Comparison of ENCODE assay signal across 13 cellular contexts in the genomic region with DNA sequence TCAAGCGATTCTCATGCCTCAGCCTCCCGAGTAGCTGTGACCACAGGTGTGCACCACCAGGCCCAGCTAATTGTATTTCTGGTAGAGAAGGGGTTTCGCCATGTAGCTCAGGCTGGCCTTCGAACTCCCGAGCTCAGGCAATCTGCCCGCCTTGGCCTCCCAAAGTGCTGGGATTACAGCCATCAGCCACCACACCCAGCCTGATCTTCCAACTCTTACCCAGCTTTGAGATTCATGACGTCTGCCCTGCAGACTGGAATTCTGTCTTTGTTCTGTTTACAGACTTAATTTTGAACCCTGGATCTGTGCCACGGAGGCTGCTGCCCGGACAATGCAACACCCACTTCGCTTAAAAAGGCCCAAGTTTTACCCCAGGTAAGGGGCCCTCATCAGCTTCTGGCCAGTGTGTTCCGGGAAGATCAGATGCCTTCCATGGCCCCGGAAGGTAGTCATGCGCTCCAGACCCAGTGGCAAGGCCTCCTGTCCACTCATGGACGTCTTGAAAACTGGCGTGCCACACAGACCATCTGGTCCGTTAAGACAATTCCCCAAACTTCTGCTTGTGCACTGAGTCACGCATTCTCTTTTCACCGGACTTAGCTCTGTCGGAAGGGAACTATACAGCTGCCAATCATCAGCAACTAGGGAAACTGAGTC. TPM values are rescaled to one million over a fixed set of nuclear protein-coding genes. Genes with fewer than 3 reads are reported as not detected.
DNase-seq lines count a peak whose midpoint lies in the region; ATAC-seq and TF ChIP-seq lines count a peak whose summit lies in the region.
"Had no signal": no experiment of that assay in that cellular context is flagged by ENCODE, and none has a peak within 500 bp of the region (broad histone marks: within the 10 kb centered on the region; RNA-seq: fewer than 3 reads in every experiment).

No MANE protein-coding gene starts in this region.

- no peaks in the 10 kb centered on the region for H3K9me2 ChIP-seq in Karpas-422 (replicated peaks; ENCODE audit: insufficient read depth, low read length)

- H3K4me3 ChIP-seq in ACC112 (ENCODE audit: low read depth, low read length): no peak overlapping the region
- no peak overlapping the region for H3K4me3 ChIP-seq in psoas muscle
- H3K4me3 ChIP-seq in Karpas-422 (ENCODE audit: low read length): no peak overlapping the region

- CTCF ChIA-PET in GM10248 (lab: Yijun Ruan, JAX): interaction anchor here (1.1 kb wide), 1 partner anchor 9 kb away, joined by 3 read pairs; no protein-coding TSS in a partner anchor

- peaks cover 12% of the 10 kb centered on the region for H3K27me3 Mint-ChIP-seq in glutamatergic neuron (ENCODE audit: unreplicated experiment)

- H2AFZ ChIP-seq in ACC112 (ENCODE audit: low read length, unreplicated experiment) (no peak overlapping the region), Karpas-422 (ENCODE audit: low read length) (no peak overlapping the region)

- intact Hi-C loops in psoas muscle (cut with DNase I): no loop called here

- H3K4me2 ChIP-seq in Karpas-422 (ENCODE audit: low read depth, low read length, poor library complexity, severe bottlenecking): no peak overlapping the region

- H3K36me3 ChIP-seq in ACC112 (ENCODE audit: insufficient read depth, low read length) (0 out of 2 replicates have a peak, but pooled peaks cover 7% of the 10 kb centered on the region), psoas muscle (ENCODE audit: insufficient read depth in 1 of 2, low read depth in 1 of 2) (no peaks in the 10 kb centered on the region), Karpas-422 (ENCODE audit: insufficient read depth, low read length) (no peaks in the 10 kb centered on the region)

- no peak overlapping the region for H3K9ac ChIP-seq in Karpas-422 (ENCODE audit: low read length)

- H3K9me3 Mint-ChIP-seq in glutamatergic neuron (ENCODE audit: unreplicated experiment): peaks cover 11% of the 10 kb centered on the region

- peaks cover 14% of the 10 kb centered on the region for H3K36me3 Mint-ChIP-seq in glutamatergic neuron (ENCODE audit: unreplicated experiment)
- H3K36me3 Mint-ChIP-seq: naive thymus-derived CD8-positive, alpha-beta T cell had no signal

- TF ChIP-seq CTCF in glutamatergic neuron (IDR thresholded peaks at IDR 0.05; ENCODE audit: partially characterized antibody, unreplicated experiment) (no peak), psoas muscle (IDR thresholded peaks at IDR 0.05) (no peak), GM10248 (IDR thresholded peaks at IDR 0.05; ENCODE audit: control extremely low read depth, extremely low read depth, low read depth, missing control alignments) (no peak)

- H3K9me3 ChIP-seq in psoas muscle (peaks cover 4% of the 10 kb centered on the region), Karpas-422 (ENCODE audit: low read length) (no peaks in the 10 kb centered on the region)

- peaks cover 35% of the 10 kb centered on the region for H3K4me1 Mint-ChIP-seq in glutamatergic neuron (ENCODE audit: low read depth, unreplicated experiment)

- POLR2A ChIA-PET in GM10248 (lab: Yijun Ruan, JAX): no interaction called here

- H4K20me1 ChIP-seq in Karpas-422 (ENCODE audit: insufficient read depth, low read depth, low read length): no peaks in the 10 kb centered on the region

- H3K27ac ChIP-seq in ACC112 (ENCODE audit: low read depth, low read length) (peak overlapping the region; percentile 95; the same call in 1 of the 2 replicates), psoas muscle (peak overlapping the region; percentile 9), Karpas-422 (ENCODE audit: low read length) (no peak overlapping the region)

- H3K79me2 ChIP-seq in ACC112 (ENCODE audit: control insufficient read depth, insufficient read depth, low read length, unreplicated experiment) (peaks cover 80% of the 10 kb centered on the region), Karpas-422 (ENCODE audit: low read length) (no peaks in the 10 kb centered on the region)

- no peaks in the 10 kb centered on the region for H3K27me3 ChIP-seq in ACC112 (ENCODE audit: insufficient read depth, low read length)
- H3K27me3 ChIP-seq in psoas muscle (ENCODE audit: insufficient read depth in 3 of 3, low read length in 2 of 3): peaks cover 0 to 31% (median 3%) of the 10 kb centered on the region in 3 donors
- no peaks in the 10 kb centered on the region for H3K27me3 ChIP-seq in Karpas-422 (ENCODE audit: low read length)

- H3K4me3 Mint-ChIP-seq in glutamatergic neuron (ENCODE audit: unreplicated experiment): peak overlapping the region; percentile 36
- H3K4me3 Mint-ChIP-seq: naive thymus-derived CD8-positive, alpha-beta T cell had no signal

- DNase-seq in RPMI7951 (ENCODE audit: low read depth) (peak; percentile 82), glutamatergic neuron (no peak), psoas muscle (no peak), Karpas-422 (no peak), GM10248 (ENCODE audit: extremely low spot score) (no peak)
- DNase-seq: activated gamma-delta T cell treated with Interleukin-2 at 50 U/mL for 16 hours; naive thymus-derived CD8-positive, alpha-beta T cell; NCI-H748 treated with DMSO at 0.1 percent for 48 hours; SIG-M5; stimulated activated CD4-positive, alpha-beta T cell treated with anti-CD3 and anti-CD28 coated beads, Interleukin-4, amount 100 ng/mL, for 4 hours had no signal

- H3K4me1 ChIP-seq in ACC112 (ENCODE audit: control insufficient read depth, insufficient read depth, low read length, unreplicated experiment) (peaks cover 55% of the 10 kb centered on the region), psoas muscle (peaks cover 12% of the 10 kb centered on the region), Karpas-422 (ENCODE audit: low read length) (no peaks in the 10 kb centered on the region)

- ATAC-seq in psoas muscle: peak in 1 of 4 donors; percentile 26
- no peak for ATAC-seq in HG03457 (IDR thresholded peaks at IDR 0.05; ENCODE audit: unreplicated experiment)
- no peak for ATAC-seq in HG02759 (IDR thresholded peaks at IDR 0.05; ENCODE audit: unreplicated experiment)
- ATAC-seq: naive thymus-derived CD8-positive, alpha-beta T cell had no signal

- peak overlapping the region; percentile 45 for H3K27ac Mint-ChIP-seq in glutamatergic neuron (ENCODE audit: unreplicated experiment)
- H3K27ac Mint-ChIP-seq: naive thymus-derived CD8-positive, alpha-beta T cell had no signal

- WGBS in psoas muscle, 3 donors: 53 to 62% (median 54%) methylated on average over 19 of the region's 19 CpGs

RNA-seq across cellular contexts. Expression of gene PXDN, which starts 5.5 kb away (rescaled TPM):
- total RNA-seq in RPMI7951 (2014; rRNA removed; shearing (Covaris generic)): 272 and 304 TPM in 2 replicates
- 226 TPM for total RNA-seq in glutamatergic neuron (ENCODE audit: unreplicated experiment)
- total RNA-seq in psoas muscle: 10 to 100 TPM in 3 of 4 donors, 1 to 10 TPM in 1; 8.5 to 15.4 (median 12.6) TPM
- 1 to 10 TPM; 4.1 to 9.4 (median 4.8) TPM for polyA plus RNA-seq in psoas muscle
- total RNA-seq in Karpas-422 (2014; rRNA removed; shearing (Covaris generic); ENCODE audit: low replicate concordance): not detected in 2 replicates

Comparison
In these comparisons a context has a peak if more than half of its experiments do, and no peak if none do; other contexts are left out.
1. RNA of gene PXDN, which starts 5.5 kb away (total RNA-seq): 272 to 304 TPM in RPMI7951 and 226 TPM in glutamatergic neuron (single experiment); 8.5 to 15.4 TPM in psoas muscle and not detected in Karpas-422; every median in the first group is over 10 times any median in the second.